ENCODE assay signal across 14 cellular contexts in genomic region chr1:222665964-222666363, GRCh38.
"Had no signal": no experiment of that assay in that cellular context is flagged by ENCODE, and none has a peak within 500 bp of the region (broad histone marks: within the 10 kb centered on the region; RNA-seq: fewer than 3 reads in every experiment).

No MANE protein-coding gene starts in this region.

- H3K27ac ChIP-seq: cardiac muscle cell, prostate gland, tibial artery, uterus had no signal

- H3K36me3 ChIP-seq: uterus had no signal

- H3K4me3 Mint-ChIP-seq: activated CD4-positive, alpha-beta T cell treated with anti-CD3 and anti-CD28 coated beads, Interleukin-2, amount 10 ng/mL, durations not matched to agents 7 days and 5 days; nephron had no signal

- H3K27ac Mint-ChIP-seq: nephron had no signal

- H3K9me3 Mint-ChIP-seq: activated CD4-positive, alpha-beta T cell treated with anti-CD3 and anti-CD28 coated beads, Interleukin-2, amount 10 ng/mL, durations not matched to agents 7 days and 5 days; nephron had no signal

- H3K4me1 Mint-ChIP-seq: nephron had no signal

- FAIRE-seq: astrocyte, colon had no signal

- H3K9me3 ChIP-seq: prostate gland, tibial artery, uterus had no signal

- H3K27me3 ChIP-seq: cardiac muscle cell, tibial artery, uterus had no signal

- DNase-seq: activated CD4-positive, alpha-beta T cell treated with anti-CD3 and anti-CD28 coated beads, Interleukin-2, amount 10 ng/mL, durations not matched to agents 7 days and 5 days; activated CD4-positive, CD25-positive, alpha-beta regulatory T cell; activated effector memory CD4-positive, alpha-beta T cell treated with Interleukin-2 at 50 U/mL for 16 hours; glutamatergic neuron; left cardiac atrium; occipital lobe; T-helper 2 cell; tibial artery; uterus had no signal

- ATAC-seq: left cardiac atrium had no signal

- H3K4me1 ChIP-seq: prostate gland, tibial artery, uterus had no signal

- H3K4me3 ChIP-seq: cardiac muscle cell, prostate gland, tibial artery, uterus had no signal

- H3K27me3 Mint-ChIP-seq: activated CD4-positive, alpha-beta T cell treated with anti-CD3 and anti-CD28 coated beads, Interleukin-2, amount 10 ng/mL, durations not matched to agents 7 days and 5 days had no signal
